1 cellular context compared by ENCODE assay signal in genomic region chr1:38063616-38064015, GRCh38.
TF ChIP-seq lines count a peak whose summit lies in the region.

No MANE protein-coding gene starts in this region.

TF ChIP-seq in WTC11, 78 proteins besides CTCF, POLR2A, EP300 and RAD21 (continued from another document):
- no peak for TF ChIP-seq JAZF1 (CRISPR knock-in tag; IDR thresholded peaks at IDR 0.05)
- TF ChIP-seq MLX (CRISPR knock-in tag; IDR thresholded peaks at IDR 0.05), result no peak
